9 cellular contexts compared by ENCODE assay signal in the genomic region with DNA sequence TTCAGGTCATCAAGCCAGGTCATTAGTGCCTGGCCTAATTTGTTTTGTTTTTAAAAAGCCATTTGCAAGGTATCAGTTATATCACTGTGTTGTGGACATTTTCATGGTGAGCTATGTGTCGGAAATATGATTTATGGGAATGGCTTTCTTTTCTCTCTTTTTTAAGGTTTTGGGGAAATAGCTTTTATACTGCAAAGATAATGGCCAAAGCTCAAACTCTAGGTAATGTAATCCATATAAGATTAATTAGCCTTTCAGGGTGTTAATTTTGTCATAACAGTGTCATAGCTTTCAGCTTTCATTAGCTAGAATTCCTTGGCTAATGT. TPM values are rescaled to one million over a fixed set of nuclear protein-coding genes. Genes with fewer than 3 reads are reported as not detected.
DNase-seq lines count a peak whose midpoint lies in the region; ATAC-seq, FAIRE-seq and TF ChIP-seq lines count a peak whose summit lies in the region.
"Had no signal": no experiment of that assay in that cellular context is flagged by ENCODE, and none has a peak within 500 bp of the region (broad histone marks: within the 10 kb centered on the region; RNA-seq: fewer than 3 reads in every experiment).

No MANE protein-coding gene starts in this region.

- CTCF ChIA-PET in A549 (lab: Yijun Ruan, JAX): interaction anchor here (1.2 to 3.5 kb wide), 5 partner anchors 9 to 48 kb away, joined by 4 to 25 read pairs (median 5); a partner anchor contains a TSS

- H3K4me1 ChIP-seq in A549: peaks cover 51% of the 10 kb centered on the region

- ATAC-seq in A549: no peak
- ATAC-seq in central memory CD8-positive, alpha-beta T cell (replicated peaks; ENCODE audit: extremely low read depth, poor library complexity, severe bottlenecking): no peak
- no peak for ATAC-seq in natural killer cell treated with Interleukin-12 subunit alpha and Interleukin-12 subunit beta and Interleukin-15 and Interleukin-18, amount 100 ng/mL, for 72 hours
- ATAC-seq in GM18511 (IDR thresholded peaks at IDR 0.05; ENCODE audit: unreplicated experiment): no peak
- ATAC-seq in GM19351 (IDR thresholded peaks at IDR 0.05; ENCODE audit: unreplicated experiment): no peak

- H3K4me3 ChIP-seq in A549: peak overlapping the region; percentile 20; the same call in 2 of the 3 replicates
- peak overlapping the region; percentile 47 for H3K4me3 ChIP-seq in Jurkat, Clone E6-1 (ENCODE audit: low read length)

- POLR2A ChIA-PET in A549 (lab: Yijun Ruan, JAX): interaction anchor here (1.3 to 7.5 kb wide), 6 partner anchors 8 to 219 kb away, joined by 4 to 156 read pairs (median 8); a partner anchor contains a TSS

- WGBS in A549 (ENCODE audit: missing lambda C conversion rate): 76% methylated on average over 1 of the region's 1 CpG

- TF ChIP-seq POLR2A in A549 (IDR thresholded peaks at IDR 0.05; ENCODE audit: low read length): no peak

- no peaks in the 10 kb centered on the region for H3K9me3 ChIP-seq in A549

- no peak for DNase-seq in A549 (ENCODE audit: low read depth in 1 of 2, low spot score in 1 of 2)
- DNase-seq in Jurkat, Clone E6-1 (ENCODE audit: low read depth, low spot score): no peak
- DNase-seq in central memory CD8-positive, alpha-beta T cell (ENCODE audit: low spot score in 2 of 2): no peak
- no peak for DNase-seq in natural killer cell treated with Interleukin-12 subunit alpha and Interleukin-12 subunit beta and Interleukin-15 and Interleukin-18, amount 100 ng/mL, for 72 hours (ENCODE audit: low spot score)
- DNase-seq in NCI-H1048 (lab: John Stamatoyannopoulos, UW): no peak
- no peak for DNase-seq in A172 (ENCODE audit: low spot score)

- no peak for TF ChIP-seq RAD21 in A549 (conservative IDR thresholded peaks at IDR 0.05 in 1 of 2, IDR thresholded peaks at IDR 0.05 in 1 of 2)

- peak overlapping the region; percentile 68 for H3K4me2 ChIP-seq in A549

- FAIRE-seq in A549 (lab: Jason Lieb, UNC): no peak
- FAIRE-seq: urothelium cell line had no signal

- H3K4me3 Mint-ChIP-seq in central memory CD8-positive, alpha-beta T cell: peak overlapping the region; percentile 80
- H3K4me3 Mint-ChIP-seq in natural killer cell treated with Interleukin-12 subunit alpha and Interleukin-12 subunit beta and Interleukin-15 and Interleukin-18, amount 100 ng/mL, for 72 hours: peak overlapping the region; percentile 94

- H3K4me1 Mint-ChIP-seq in central memory CD8-positive, alpha-beta T cell: peaks cover 71% of the 10 kb centered on the region
- peaks cover 63 to 65% of the 10 kb centered on the region in 2 donors for H3K4me1 Mint-ChIP-seq in natural killer cell treated with Interleukin-12 subunit alpha and Interleukin-12 subunit beta and Interleukin-15 and Interleukin-18, amount 100 ng/mL, for 72 hours (ENCODE audit: low read depth in 2 of 2)

- no peak for TF ChIP-seq CTCF in A549 (IDR thresholded peaks at IDR 0.05)

- peaks cover 28% of the 10 kb centered on the region for H3K36me3 Mint-ChIP-seq in central memory CD8-positive, alpha-beta T cell (ENCODE audit: insufficient read depth)
- H3K36me3 Mint-ChIP-seq in natural killer cell treated with Interleukin-12 subunit alpha and Interleukin-12 subunit beta and Interleukin-15 and Interleukin-18, amount 100 ng/mL, for 72 hours: no peaks in the 10 kb centered on the region

- H3K9me3 Mint-ChIP-seq in central memory CD8-positive, alpha-beta T cell: no peaks in the 10 kb centered on the region
- H3K9me3 Mint-ChIP-seq in natural killer cell treated with Interleukin-12 subunit alpha and Interleukin-12 subunit beta and Interleukin-15 and Interleukin-18, amount 100 ng/mL, for 72 hours: no peaks in the 10 kb centered on the region

- no peak for TF ChIP-seq EP300 in A549 (IDR thresholded peaks at IDR 0.05)

- H3K27ac Mint-ChIP-seq in central memory CD8-positive, alpha-beta T cell (ENCODE audit: low read depth): peak overlapping the region; percentile 94
- H3K27ac Mint-ChIP-seq in natural killer cell treated with Interleukin-12 subunit alpha and Interleukin-12 subunit beta and Interleukin-15 and Interleukin-18, amount 100 ng/mL, for 72 hours: peak overlapping the region; percentile 99 to 100

- H3K27me3 Mint-ChIP-seq in central memory CD8-positive, alpha-beta T cell: no peaks in the 10 kb centered on the region
- H3K27me3 Mint-ChIP-seq in natural killer cell treated with Interleukin-12 subunit alpha and Interleukin-12 subunit beta and Interleukin-15 and Interleukin-18, amount 100 ng/mL, for 72 hours: no peaks in the 10 kb centered on the region

- H3K27ac ChIP-seq in A549: peak overlapping the region; percentile 90

TF ChIP-seq in A549, 52 proteins besides CTCF, POLR2A, EP300 and RAD21:
- TF ChIP-seq RARB (CRISPR knock-in tag; IDR thresholded peaks at IDR 0.05) (no peak), SREBF2 (IDR thresholded peaks at IDR 0.05) (no peak), POLR2AphosphoS2 (conservative IDR thresholded peaks at IDR 0.05; ENCODE audit: low read length) (no peak), CBX2 (IDR thresholded peaks at IDR 0.05; ENCODE audit: borderline replicate concordance, low read depth) (no peak), EHF (CRISPR knock-in tag; IDR thresholded peaks at IDR 0.05) (no peak), MAZ (IDR thresholded peaks at IDR 0.05; ENCODE audit: borderline replicate concordance, low read depth, low read length) (no peak)

RNA-seq across cellular contexts. Expression of a gene that starts 45.8 kb away (rescaled TPM):
- 86.8 and 134 TPM in 2 replicates for polyA plus RNA-seq in A549 (2011; rRNA removed)
- 207 and 256 TPM in 2 replicates for polyA plus RNA-seq in A549 (2012; cell fraction: cytosol; rRNA removed)
- polyA plus RNA-seq in A549 (2012; cell fraction: nucleus; rRNA removed): 280 and 285 TPM in 2 replicates
- polyA plus RNA-seq in A549 (2017; fragmentation: RNase III; extraction: RNeasy Plus Mini Kit Qiagen cat#74134 plus additional on column Dnase treatment): 284 to 310 TPM (median 304 TPM) in 3 replicates
- polyA minus RNA-seq in A549 (2011; rRNA and poly(A)+ RNA removed): 92.8 and 115 TPM in 2 replicates
- polyA plus RNA-seq in Jurkat, Clone E6-1 (2012; ENCODE audit: insufficient read depth, insufficient read length): 284 TPM
- 100 to 1,000 TPM; 357 to 363 TPM for total RNA-seq in natural killer cell treated with Interleukin-12 subunit alpha and Interleukin-12 subunit beta and Interleukin-15 and Interleukin-18, amount 100 ng/mL, for 72 hours
- total RNA-seq in A172 (2014; rRNA removed; shearing (Covaris generic)): 24.3 and 26.3 TPM in 2 replicates

RNA-seq across cellular contexts. Expression of a gene that starts 57.7 kb away (rescaled TPM):
- 10.4 and 14.8 TPM in 2 replicates for polyA plus RNA-seq in A549 (2011; rRNA removed)
- 3.6 and 4.9 TPM in 2 replicates for polyA plus RNA-seq in A549 (2012; cell fraction: cytosol; rRNA removed)
- polyA plus RNA-seq in A549 (2012; cell fraction: nucleus; rRNA removed): 5.0 and 7.0 TPM in 2 replicates
- polyA plus RNA-seq in A549 (2017; fragmentation: RNase III; extraction: RNeasy Plus Mini Kit Qiagen cat#74134 plus additional on column Dnase treatment): 8.1 to 9.5 TPM (median 8.3 TPM) in 3 replicates
- 49.4 and 61.1 TPM in 2 replicates for polyA minus RNA-seq in A549 (2011; rRNA and poly(A)+ RNA removed)
- polyA plus RNA-seq in Jurkat, Clone E6-1 (2012; ENCODE audit: insufficient read depth, insufficient read length): 13.3 TPM
- total RNA-seq in natural killer cell treated with Interleukin-12 subunit alpha and Interleukin-12 subunit beta and Interleukin-15 and Interleukin-18, amount 100 ng/mL, for 72 hours: 10 to 100 TPM; 24.3 to 26.1 TPM
- total RNA-seq in A172 (2014; rRNA removed; shearing (Covaris generic)): 13.2 and 15.8 TPM in 2 replicates

Comparison
In these comparisons a context has a peak if more than half of its experiments do, and no peak if none do; other contexts are left out.
1. RNA of a gene that starts 45.8 kb away (total RNA-seq): 357 to 363 TPM in natural killer cell treated with Interleukin-12 subunit alpha and Interleukin-12 subunit beta and Interleukin-15 and Interleukin-18, amount 100 ng/mL, for 72 hours; 24.3 to 26.3 TPM in A172; every median in the first group is over 10 times any median in the second.